In the genomic region with DNA sequence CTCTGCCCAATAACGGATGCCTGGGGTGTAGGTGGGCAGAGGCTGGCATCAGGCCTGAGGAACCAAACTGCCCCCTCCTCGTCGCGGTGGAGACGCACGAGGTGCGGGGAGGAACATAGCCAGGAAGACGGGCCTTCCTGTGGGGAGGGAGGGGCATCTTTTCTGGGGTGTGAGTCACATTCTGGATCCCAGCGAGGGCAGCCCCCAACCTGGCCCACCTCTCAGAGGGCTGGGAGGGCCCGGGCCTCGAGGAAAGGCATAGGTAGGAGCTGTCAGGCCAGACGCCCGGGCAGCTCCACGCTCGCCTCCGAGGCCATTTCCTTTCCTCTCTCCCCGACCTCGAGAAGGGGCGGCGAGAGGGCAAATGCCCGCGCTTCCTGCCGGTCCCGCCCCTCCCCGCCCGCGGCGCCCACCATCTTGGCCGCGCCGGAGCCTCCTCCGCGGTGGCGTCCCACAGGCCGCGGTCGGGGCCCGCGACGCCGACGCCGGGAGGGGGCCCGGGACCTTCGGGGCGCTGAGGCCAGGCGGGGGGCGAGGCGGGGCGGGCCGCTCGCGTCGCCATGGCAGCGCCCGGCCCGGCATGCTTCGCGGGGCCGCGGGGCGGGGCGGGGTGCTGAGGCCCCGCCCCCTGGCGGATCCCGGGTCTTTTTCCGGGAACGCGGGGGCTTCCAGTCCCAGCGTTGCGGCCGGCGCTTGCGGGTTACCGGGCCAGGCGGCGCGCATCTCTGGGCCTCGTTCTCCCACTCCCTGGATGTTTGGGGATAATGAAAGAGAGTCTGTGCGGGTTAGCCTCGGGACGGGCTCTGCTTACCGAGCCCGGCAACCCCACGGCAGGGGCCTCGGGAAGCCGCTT, we compare ENCODE assay signal across 8 cellular contexts. TPM values are rescaled to one million over a fixed set of nuclear protein-coding genes. Genes with fewer than 3 reads are reported as not detected.
DNase-seq lines count a peak whose midpoint lies in the region; ATAC-seq, FAIRE-seq and TF ChIP-seq lines count a peak whose summit lies in the region.

No MANE protein-coding gene starts in this region.

- no TSS peak for BruUV-seq in endothelial cell of umbilical vein (replicated peaks; lab: Mats Ljungman, UMichigan)

- H3K4me1 ChIP-seq in NT2/D1 (ENCODE audit: insufficient read depth, insufficient read length) (peaks cover 22% of the 10 kb centered on the region), endothelial cell of umbilical vein (ENCODE audit: control insufficient read depth, extremely low read depth, insufficient read depth, low read length) (peaks cover 42% of the 10 kb centered on the region), mononuclear cell (ENCODE audit: insufficient read depth, low read length) (peaks cover 59% of the 10 kb centered on the region)

- ATAC-seq in HG03097 (IDR thresholded peaks at IDR 0.05; ENCODE audit: low FRiP score, unreplicated experiment), result peak; percentile 35

- CTCF ChIA-PET in endothelial cell of umbilical vein (lab: Charles Lee), result interaction anchor here (0.8 to 1.7 kb wide), 3 partner anchors 12 to 225 kb away, joined by 3 read pairs; no protein-coding TSS in a partner anchor

- H4K20me1 ChIP-seq in endothelial cell of umbilical vein (replicated peaks; ENCODE audit: control insufficient read depth, extremely low read depth, insufficient read depth, low read length), result no peaks in the 10 kb centered on the region

- H3K79me2 ChIP-seq in endothelial cell of umbilical vein (ENCODE audit: control insufficient read depth, insufficient read depth, low read length), result peaks cover 79% of the 10 kb centered on the region

- TF ChIP-seq CTCF in endothelial cell of umbilical vein (IDR thresholded peaks at IDR 0.05; ENCODE audit: extremely low read depth in 1 of 2, insufficient read depth in 1 of 2, low read depth in 1 of 2, low read length in 2 of 2), result no peak

- POLR2A ChIA-PET in endothelial cell of umbilical vein (lab: Charles Lee), result interaction anchor here (0.8 to 1.2 kb wide), 2 partner anchors 31 to 56 kb away, joined by 3 read pairs; no protein-coding TSS in a partner anchor

- H3K4me3 ChIP-seq in NT2/D1 (ENCODE audit: insufficient read length, low read depth) (peak overlapping the region; percentile 57), endothelial cell of umbilical vein (replicated peaks in 1 of 3; ENCODE audit: insufficient read depth in 1 of 3, low read depth in 1 of 3, low read length in 3 of 3) (peak overlapping the region; percentile 40 to 55 (median 48)), mononuclear cell (ENCODE audit: low read length) (peak overlapping the region; percentile 90)

- FAIRE-seq in endothelial cell of umbilical vein (lab: Jason Lieb, UNC), result peak; percentile 95

- TF ChIP-seq POLR2A in endothelial cell of umbilical vein (IDR thresholded peaks at IDR 0.05; ENCODE audit: low read depth, low read length), result peak; percentile 62

- H2AFZ ChIP-seq in endothelial cell of umbilical vein (ENCODE audit: low read depth, low read length), result peak overlapping the region; percentile 9

- H3K27ac ChIP-seq in endothelial cell of umbilical vein (ENCODE audit: insufficient read depth, low read depth, low read length), result peak overlapping the region; percentile 88

- H3K9ac ChIP-seq in NT2/D1 (ENCODE audit: insufficient read length, low read depth), result peak overlapping the region; percentile 80
- H3K9ac ChIP-seq in endothelial cell of umbilical vein (replicated peaks; ENCODE audit: extremely low read depth, insufficient read depth, low read length), result peak overlapping the region; percentile 54

- peak; percentile 62 for DNase-seq in NCI-H2196 (lab: John Stamatoyannopoulos, UW; ENCODE audit: unreplicated experiment)
- no peak for DNase-seq in NCI-H2196 treated with DMSO at 0.1 percent for 48 hours (lab: John Stamatoyannopoulos, UW; ENCODE audit: unreplicated experiment)
- DNase-seq in NT2/D1 (ENCODE audit: low read depth, low spot score), result no peak
- DNase-seq in activated CD8-positive, alpha-beta memory T cell treated with anti-CD3 and anti-CD28 coated beads, Interleukin-2, amount 50 U/mL, for 4 hours, result peak; percentile 70
- DNase-seq in endothelial cell of umbilical vein (ENCODE audit: low read depth, low spot score), result peak; percentile 83
- DNase-seq in stimulated activated CD8-positive, alpha-beta memory T cell treated with anti-CD3 and anti-CD28 coated beads, Interleukin-2, amount 100 ng/mL, for 48 hours (ENCODE audit: low read depth in 2 of 2), result peak; percentile 46 to 61

- H3K27me3 ChIP-seq in NT2/D1 (ENCODE audit: insufficient read depth, insufficient read length) (peaks cover 66% of the 10 kb centered on the region), endothelial cell of umbilical vein (ENCODE audit: control insufficient read depth in 2 of 2, insufficient read depth in 2 of 2, low read length in 2 of 2) (no peaks in the 10 kb centered on the region), mononuclear cell (ENCODE audit: insufficient read depth, low read length) (no peaks in the 10 kb centered on the region)

- intact Hi-C loops in endothelial cell of umbilical vein (cut with micrococcal nuclease), result loop anchor here (1.0 kb wide), 3 partner anchors 12 to 32 kb away; no protein-coding TSS in a partner anchor

- no peaks in the 10 kb centered on the region for H3K9me1 ChIP-seq in endothelial cell of umbilical vein (replicated peaks; ENCODE audit: control insufficient read depth, extremely low read depth, insufficient read depth, low read length)

- H3K9me3 ChIP-seq in NT2/D1 (ENCODE audit: insufficient read depth, low read length) (no peaks in the 10 kb centered on the region), endothelial cell of umbilical vein (replicated peaks; ENCODE audit: control insufficient read depth, insufficient read depth, low read length) (no peaks in the 10 kb centered on the region), mononuclear cell (ENCODE audit: low read depth, low read length) (no peaks in the 10 kb centered on the region)

- H3K4me2 ChIP-seq in endothelial cell of umbilical vein (ENCODE audit: insufficient read depth, low read length), result peak overlapping the region; percentile 75

- dilution Hi-C loops in endothelial cell of umbilical vein (cut with MboI; ENCODE audit: extremely low pct_ligation_motif_present, low sequenced_read_pairs), result no loop called here

- H3K36me3 ChIP-seq in NT2/D1 (ENCODE audit: insufficient read depth, insufficient read length, low read length) (no peaks in the 10 kb centered on the region), endothelial cell of umbilical vein (ENCODE audit: control insufficient read depth in 2 of 2, extremely low read depth in 1 of 2, insufficient read depth in 2 of 2, low read length in 2 of 2) (no peaks in the 10 kb centered on the region)

TF ChIP-seq in endothelial cell of umbilical vein, 7 proteins besides CTCF, POLR2A, EP300 and RAD21:
- TF ChIP-seq FOS (IDR thresholded peaks at IDR 0.05; ENCODE audit: borderline replicate concordance, insufficient read depth, low read length) (peak; percentile 62), POLR2AphosphoS5 (IDR thresholded peaks at IDR 0.05; ENCODE audit: insufficient read depth, low read depth, low read length) (peak; percentile 60), EZH2 (IDR thresholded peaks at IDR 0.05; ENCODE audit: borderline replicate concordance, low read depth, low read length, severe bottlenecking) (no peak), MYC (IDR thresholded peaks at IDR 0.05; ENCODE audit: low read depth, low read length) (peak; percentile 87)
- TF ChIP-seq, protein P1, sequence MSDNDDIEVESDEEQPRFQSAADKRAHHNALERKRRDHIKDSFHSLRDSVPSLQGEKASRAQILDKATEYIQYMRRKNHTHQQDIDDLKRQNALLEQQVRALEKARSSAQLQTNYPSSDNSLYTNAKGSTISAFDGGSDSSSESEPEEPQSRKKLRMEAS (IDR thresholded peaks at IDR 0.05; ENCODE audit: insufficient read depth, insufficient read length), result peak; percentile 80

RNA-seq across cellular contexts. Expression of a gene that starts 13.2 kb away (rescaled TPM):
- 43.3 and 47.3 TPM in 2 replicates for total RNA-seq in endothelial cell of umbilical vein
- 7.4 and 7.8 TPM in 2 replicates for polyA plus RNA-seq in endothelial cell of umbilical vein
- polyA plus RNA-seq in endothelial cell of umbilical vein (2011; cell fraction: cytosol; rRNA removed), result 5.2 and 6.3 TPM in 2 replicates
- polyA plus RNA-seq in endothelial cell of umbilical vein (2011; cell fraction: nucleus; rRNA removed), result 17.5 and 19.2 TPM in 2 replicates
- polyA plus RNA-seq in endothelial cell of umbilical vein (2012), result 14.2 and 19.1 TPM in 2 replicates
- 8.2 and 14.0 TPM in 2 replicates for polyA minus RNA-seq in endothelial cell of umbilical vein
- polyA minus RNA-seq in endothelial cell of umbilical vein (2011; cell fraction: cytosol; rRNA and poly(A)+ RNA removed), result 9.0 TPM
- 17.7 and 21.7 TPM in 2 replicates for polyA minus RNA-seq in endothelial cell of umbilical vein (2011; cell fraction: nucleus; rRNA and poly(A)+ RNA removed)
- total RNA-seq in mononuclear cell, result 8.9 TPM

Comparison
In these comparisons a context has a peak if more than half of its experiments do, and no peak if none do; other contexts are left out.
1. DNase-seq: peak in NCI-H2196 (single experiment), activated CD8-positive, alpha-beta memory T cell treated with anti-CD3 and anti-CD28 coated beads, Interleukin-2, amount 50 U/mL, for 4 hours (single experiment), endothelial cell of umbilical vein (single experiment) and stimulated activated CD8-positive, alpha-beta memory T cell treated with anti-CD3 and anti-CD28 coated beads, Interleukin-2, amount 100 ng/mL, for 48 hours (2 of 2); none in NCI-H2196 treated with DMSO at 0.1 percent for 48 hours (single experiment) and NT2/D1 (single experiment).
2. Peak in every context shown above with its lines, with median percentiles within 50 percentile points of each other: H3K4me3 ChIP-seq.